Comparison of ENCODE assay signal across 2 cellular contexts in genomic region chr2:217552081-217552480, GRCh38.
TF ChIP-seq lines count a peak whose summit lies in the region.

No MANE protein-coding gene starts in this region.

TF ChIP-seq in SK-N-SH, 30 proteins besides CTCF, POLR2A, EP300 and RAD21 (continued from another document):
- TF ChIP-seq JUND (IDR thresholded peaks at IDR 0.05): no peak
- TF ChIP-seq TAF1 (IDR thresholded peaks at IDR 0.05; ENCODE audit: borderline replicate concordance, low read depth, low read length): no peak

TF ChIP-seq in SK-N-SH treated with all-trans-retinoic acid at 6 μM for 48 hours, 23 proteins besides CTCF, POLR2A, EP300 and RAD21:
- TF ChIP-seq ZNF70 (CRISPR knock-in tag; IDR thresholded peaks at IDR 0.05) (no peak), RARB (CRISPR knock-in tag; IDR thresholded peaks at IDR 0.05) (no peak)
